Comparison of ENCODE assay signal across 9 cellular contexts in the genomic region with DNA sequence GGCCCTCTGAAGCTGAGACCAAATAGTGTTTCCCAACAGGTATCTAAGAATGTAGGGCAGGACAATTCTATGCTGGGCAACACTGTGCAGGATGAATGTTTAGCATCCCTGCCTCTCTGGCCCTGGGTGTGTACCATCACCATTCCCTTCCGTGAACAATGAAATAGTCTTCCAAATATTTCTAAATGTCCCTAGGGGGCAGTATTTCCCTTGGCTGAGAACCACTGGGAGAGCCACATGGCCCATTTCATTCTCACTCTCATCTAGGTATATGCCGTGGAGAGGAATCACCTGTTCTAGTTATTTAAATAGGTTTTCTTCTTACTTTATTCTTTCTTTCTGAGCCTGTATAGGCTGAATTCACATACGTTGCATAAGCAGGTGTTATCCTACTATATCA.
DNase-seq lines count a peak whose midpoint lies in the region; ATAC-seq and TF ChIP-seq lines count a peak whose summit lies in the region.
"Had no signal": no experiment of that assay in that cellular context is flagged by ENCODE, and none has a peak within 500 bp of the region (broad histone marks: within the 10 kb centered on the region; RNA-seq: fewer than 3 reads in every experiment).

No MANE protein-coding gene starts in this region.

- H3K27me3 Mint-ChIP-seq in HFFc6 (ENCODE audit: insufficient read depth), result peaks cover 7% of the 10 kb centered on the region; the same call in 1 of the 2 replicates

- H3K9me3 ChIP-seq in iPS DF 6.9 (ENCODE audit: control insufficient read depth, insufficient read depth, low read length), result no peaks in the 10 kb centered on the region

- no CpG with 5 or more reads among the region's 3 CpGs for WGBS in iPS DF 6.9 (ENCODE audit: insufficient coverage, insufficient read length)

- DNase-seq in AG10803 (ENCODE audit: low read depth) (peak; percentile 16), HFFc6 (no peak), OCI-M1 (lab: John Stamatoyannopoulos, UW) (peak; percentile 41), iPS DF 6.9 (ENCODE audit: low read depth, low spot score) (peak; percentile 7), NCI-H446 treated with DMSO at 0.1 percent for 48 hours (lab: John Stamatoyannopoulos, UW) (no peak), T-helper 1 cell (no peak)
- DNase-seq: retina had no signal

- no peak overlapping the region for H3K27ac Mint-ChIP-seq in HFFc6

- H3K27ac ChIP-seq in iPS DF 6.9 (ENCODE audit: low read length), result no peak overlapping the region

- H3K4me1 Mint-ChIP-seq in HFFc6 (ENCODE audit: low read depth), result no peaks in the 10 kb centered on the region

- ATAC-seq in GM18505 (IDR thresholded peaks at IDR 0.05; ENCODE audit: unreplicated experiment) (no peak), HG03378 (IDR thresholded peaks at IDR 0.05; ENCODE audit: unreplicated experiment) (no peak)

- no peak overlapping the region for H3K4me3 Mint-ChIP-seq in HFFc6

- H3K36me3 Mint-ChIP-seq in HFFc6 (ENCODE audit: low read depth), result no peaks in the 10 kb centered on the region

- no peaks in the 10 kb centered on the region for H3K27me3 ChIP-seq in iPS DF 6.9 (ENCODE audit: control insufficient read depth, insufficient read depth, low read length)

- TF ChIP-seq POLR2A in GM18505 (IDR thresholded peaks at IDR 0.05; ENCODE audit: borderline replicate concordance, extremely low read depth, insufficient read depth, insufficient read length), result no peak

- H3K36me3 ChIP-seq in iPS DF 6.9 (ENCODE audit: control insufficient read depth, insufficient read depth, low read length), result no peaks in the 10 kb centered on the region

- TF ChIP-seq CTCF in AG10803 (conservative IDR thresholded peaks at IDR 0.05; ENCODE audit: low read length), result peak; percentile 43
- TF ChIP-seq CTCF in HFFc6 (IDR thresholded peaks at IDR 0.05), result peak; percentile 21; the same call in 1 of the 2 replicates

- no peaks in the 10 kb centered on the region for H3K4me1 ChIP-seq in iPS DF 6.9 (ENCODE audit: control insufficient read depth, insufficient read depth, low read length)

- no peak overlapping the region for H3K4me3 ChIP-seq in AG10803 (ENCODE audit: low read length)
- no peak overlapping the region for H3K4me3 ChIP-seq in iPS DF 6.9 (ENCODE audit: low read length)

- H3K9me3 Mint-ChIP-seq in HFFc6, result peaks cover 47% of the 10 kb centered on the region

Comparison
In these comparisons a context has a peak if more than half of its experiments do, and no peak if none do; other contexts are left out.
1. DNase-seq: peak in AG10803 (single experiment), OCI-M1 (single experiment) and iPS DF 6.9 (single experiment); none in HFFc6 (single experiment), NCI-H446 treated with DMSO at 0.1 percent for 48 hours (single experiment) and T-helper 1 cell (0 of 5).